In the genomic region with DNA sequence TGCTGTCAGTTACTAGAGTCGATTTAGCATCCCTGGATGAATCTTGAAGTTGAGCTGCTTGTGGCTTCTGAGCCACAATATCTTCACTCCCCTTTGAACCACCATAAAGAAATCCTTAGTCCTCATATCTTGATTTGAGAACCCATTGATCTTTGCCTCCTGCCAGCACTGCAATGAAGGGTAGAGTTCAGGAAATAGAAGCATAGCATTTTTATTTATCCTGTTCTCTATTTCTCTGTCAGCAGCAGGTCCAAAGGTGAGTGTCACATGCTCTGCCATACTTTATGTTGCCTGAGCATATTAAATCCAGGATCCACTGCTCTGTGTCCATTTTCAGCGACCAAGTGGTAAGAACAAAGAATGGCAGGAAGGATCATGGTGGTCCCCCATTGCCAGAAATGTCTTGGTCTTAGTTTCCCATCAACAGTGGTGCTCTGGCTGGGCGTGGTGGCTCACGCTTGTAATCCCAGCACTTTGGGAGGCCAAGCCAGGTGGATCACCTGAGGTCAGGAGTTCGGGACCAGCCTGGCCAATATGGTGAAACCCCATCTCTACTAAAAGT, we compare ENCODE assay signal across 20 cellular contexts.
"Had no signal": no experiment of that assay in that cellular context is flagged by ENCODE, and none has a peak within 500 bp of the region (broad histone marks: within the 10 kb centered on the region; RNA-seq: fewer than 3 reads in every experiment).

No MANE protein-coding gene starts in this region.

- H3K27me3 ChIP-seq: cardiac muscle cell, gastrocnemius medialis, testis had no signal

- FAIRE-seq: colon, endothelial cell of umbilical vein had no signal

- H3K4me1 ChIP-seq: gastrocnemius medialis, psoas muscle, testis had no signal

- H3K36me3 ChIP-seq: cardiac muscle cell, gastrocnemius medialis, heart right ventricle had no signal

- H3K27ac ChIP-seq: gastrocnemius medialis, psoas muscle, testis had no signal

- ATAC-seq: gastrocnemius medialis; psoas muscle; sciatic nerve; stimulated activated naive B cell treated with anti-CD40 and anti-IgM and Interleukin-4, amounts not matched to agents 10 μg/mL and 1 μg/mL and 100 μg/mL, for 72 hours; stimulated activated naive CD8-positive, alpha-beta T cell treated with anti-CD3 and anti-CD28 coated beads, Interleukin-15, amount 100 ng/mL, for 72 hours had no signal

- H3K9me3 ChIP-seq: gastrocnemius medialis, heart right ventricle, psoas muscle, testis had no signal

- DNase-seq: dermis blood vessel endothelial cell; effector CD4-positive, alpha-beta T cell; endodermal cell; gastrocnemius medialis; heart right ventricle; islet precursor cell; left ventricle myocardium superior; occipital lobe; psoas muscle; retina; stimulated activated CD4-positive, alpha-beta T cell treated with anti-CD3 and anti-CD28 coated beads, Interleukin-2, amount 100 ng/mL, for 24 hours; stimulated activated CD4-positive, alpha-beta T cell treated with anti-CD3 and anti-CD28 coated beads, Interleukin-4, amount 100 ng/mL, for 4 hours; stimulated activated naive B cell treated with anti-CD40 and anti-IgM and Interleukin-4, amounts not matched to agents 10 μg/mL and 1 μg/mL and 100 μg/mL, for 72 hours; stimulated activated naive CD8-positive, alpha-beta T cell treated with anti-CD3 and anti-CD28 coated beads, Interleukin-15, amount 100 ng/mL, for 72 hours; testis; trophoblast cell had no signal

- H3K4me3 ChIP-seq: cardiac muscle cell, gastrocnemius medialis, heart right ventricle, psoas muscle, testis had no signal
